32 cellular contexts compared by ENCODE assay signal in genomic region chr13:30442854-30443379, GRCh38. TPM values are rescaled to one million over a fixed set of nuclear protein-coding genes. Genes with fewer than 3 reads are reported as not detected.
DNase-seq lines count a peak whose midpoint lies in the region; ATAC-seq, FAIRE-seq and TF ChIP-seq lines count a peak whose summit lies in the region.
"Had no signal": no experiment of that assay in that cellular context is flagged by ENCODE, and none has a peak within 500 bp of the region (broad histone marks: within the 10 kb centered on the region; RNA-seq: fewer than 3 reads in every experiment).

No MANE protein-coding gene starts in this region.

- no peaks in the 10 kb centered on the region for H3K9me1 ChIP-seq in K562 (ENCODE audit: control insufficient read depth, insufficient read depth, low read length)

- no peaks in the 10 kb centered on the region for H3K9me3 ChIP-seq in K562 (replicated peaks; ENCODE audit: control insufficient read depth, insufficient read depth, low read depth, low read length)
- H3K9me3 ChIP-seq in left lung, result no peaks in the 10 kb centered on the region
- H3K9me3 ChIP-seq: gastrocnemius medialis, thoracic aorta had no signal

- no peaks in the 10 kb centered on the region for H3K27me3 Mint-ChIP-seq in stimulated activated naive B cell treated with anti-CD40 and anti-IgM and Interleukin-4, amounts not matched to agents 10 μg/mL and 1 μg/mL and 100 μg/mL, for 72 hours

- intact Hi-C loops in K562 (cut with micrococcal nuclease) (no loop called here), left lung (cut with DNase I) (no loop called here)

- FAIRE-seq in K562 (lab: Jason Lieb, UNC), result no peak
- FAIRE-seq: G401.6, islet of Langerhans had no signal

- H3K36me3 Mint-ChIP-seq in stimulated activated naive B cell treated with anti-CD40 and anti-IgM and Interleukin-4, amounts not matched to agents 10 μg/mL and 1 μg/mL and 100 μg/mL, for 72 hours, result peaks cover 0 to 5% of the 10 kb centered on the region in 2 donors

- H3K36me3 ChIP-seq in K562 (ENCODE audit: control insufficient read depth, insufficient read depth, low read length) (no peaks in the 10 kb centered on the region), left lung (no peaks in the 10 kb centered on the region)
- H3K36me3 ChIP-seq: gastrocnemius medialis, thoracic aorta had no signal

- 12% methylated on average over 6 of the region's 6 CpGs for WGBS in K562 (ENCODE audit: insufficient coverage, low coverage, missing lambda C conversion rate)

- no peaks in the 10 kb centered on the region for H4K20me1 ChIP-seq in K562 (replicated peaks; ENCODE audit: control insufficient read depth, insufficient read depth, low read length)

- peaks cover 36 to 69% of the 10 kb centered on the region in 2 donors for H3K4me1 Mint-ChIP-seq in stimulated activated naive B cell treated with anti-CD40 and anti-IgM and Interleukin-4, amounts not matched to agents 10 μg/mL and 1 μg/mL and 100 μg/mL, for 72 hours

- in situ Hi-C loops in K562 (cut with MboI), result no loop called here

- H3K27ac ChIP-seq in K562 (ENCODE audit: extremely low read depth, low read depth, low read length) (no peak overlapping the region), left lung (no peak overlapping the region)
- H3K27ac ChIP-seq: coronary artery, gastrocnemius medialis, GM23248, parathyroid adenoma, SK-N-MC, thoracic aorta had no signal

- CTCF ChIA-PET in K562 (lab: Yijun Ruan, JAX; ENCODE audit: low intra/inter-chr PET ratio), result no interaction called here

- ATAC-seq in GM21737 (IDR thresholded peaks at IDR 0.05; ENCODE audit: unreplicated experiment) (peak; percentile 36), K562 (no peak), left lung (no peak), GM19328 (IDR thresholded peaks at IDR 0.05; ENCODE audit: unreplicated experiment) (no peak)
- no peak for ATAC-seq in stimulated activated naive B cell treated with anti-CD40 and anti-IgM and Interleukin-4, amounts not matched to agents 10 μg/mL and 1 μg/mL and 100 μg/mL, for 72 hours (replicated peaks)
- ATAC-seq: esophagus mucosa; gastrocnemius medialis; right cardiac atrium; stimulated activated naive CD8-positive, alpha-beta T cell treated with anti-CD3 and anti-CD28 coated beads, Interleukin-15, Interleukin-2, amounts not matched to agents 100 U/mL and 50 U/mL, for 24 hours had no signal

- H3K9me3 Mint-ChIP-seq in stimulated activated naive B cell treated with anti-CD40 and anti-IgM and Interleukin-4, amounts not matched to agents 10 μg/mL and 1 μg/mL and 100 μg/mL, for 72 hours, result no peaks in the 10 kb centered on the region
- H3K9me3 Mint-ChIP-seq: activated naive CD4-positive, alpha-beta T cell treated with anti-CD3 and anti-CD28 coated beads for 36 hours; CD8-positive, alpha-beta memory T cell had no signal

- TF ChIP-seq CTCF in GM10266 (IDR thresholded peaks at IDR 0.05; ENCODE audit: control insufficient read depth, insufficient read depth, low read depth, missing control alignments) (no peak), K562 (IDR thresholded peaks at IDR 0.05 in 2 of 3, conservative IDR thresholded peaks at IDR 0.05 in 1 of 3; ENCODE audit: insufficient read depth in 2 of 3, low read depth in 1 of 3, low read length in 3 of 3) (no peak), left lung (IDR thresholded peaks at IDR 0.05) (no peak)

- no peak overlapping the region for H3K4me3 ChIP-seq in K562
- H3K4me3 ChIP-seq in left lung, result no peak overlapping the region
- H3K4me3 ChIP-seq: coronary artery, gastrocnemius medialis, GM23248, SK-N-MC, thoracic aorta had no signal

- TF ChIP-seq POLR2A in K562 (conservative IDR thresholded peaks at IDR 0.05), result no peak

- no peak for TF ChIP-seq EP300 in K562 (IDR thresholded peaks at IDR 0.05; ENCODE audit: low read length)

- no peak overlapping the region for H3K9ac ChIP-seq in K562 (ENCODE audit: insufficient read depth in 1 of 2, low read depth in 2 of 2, low read length in 2 of 2)
- H3K9ac ChIP-seq: GM23248, parathyroid adenoma had no signal

- peak overlapping the region; percentile 26 to 63 for H3K4me3 Mint-ChIP-seq in stimulated activated naive B cell treated with anti-CD40 and anti-IgM and Interleukin-4, amounts not matched to agents 10 μg/mL and 1 μg/mL and 100 μg/mL, for 72 hours
- H3K4me3 Mint-ChIP-seq: activated naive CD4-positive, alpha-beta T cell treated with anti-CD3 and anti-CD28 coated beads for 36 hours; nephron progenitor cell had no signal

- POLR2A ChIA-PET in K562 (lab: Yijun Ruan, JAX), result interaction anchor here (0.6 to 2.6 kb wide), 3 partner anchors 12 to 502 kb away, joined by 4 to 11 read pairs (median 4); no protein-coding TSS in a partner anchor

- H3K4me1 ChIP-seq in K562 (replicated peaks in 1 of 2; ENCODE audit: control insufficient read depth in 2 of 2, insufficient read depth in 2 of 2, low read length in 2 of 2) (peaks cover 0 to 6% of the 10 kb centered on the region in 2 experiments; a peak in 2 of 5 replicates), left lung (peaks cover 0 to 15% of the 10 kb centered on the region in 2 donors)
- H3K4me1 ChIP-seq: parathyroid adenoma had no signal

- H2AFZ ChIP-seq in K562 (ENCODE audit: low read depth, low read length), result peak overlapping the region; percentile 59; the same call in 1 of the 2 replicates
- H2AFZ ChIP-seq: GM23248, parathyroid adenoma had no signal

- H3K79me2 ChIP-seq in K562 (ENCODE audit: control insufficient read depth, insufficient read depth, low read length), result no peaks in the 10 kb centered on the region
- H3K79me2 ChIP-seq: parathyroid adenoma had no signal

- H3K27ac Mint-ChIP-seq in stimulated activated naive B cell treated with anti-CD40 and anti-IgM and Interleukin-4, amounts not matched to agents 10 μg/mL and 1 μg/mL and 100 μg/mL, for 72 hours, result peak overlapping the region; percentile 79
- H3K27ac Mint-ChIP-seq: activated naive CD4-positive, alpha-beta T cell treated with anti-CD3 and anti-CD28 coated beads for 36 hours; nephron progenitor cell had no signal

- no TSS peak for BruUV-seq in K562 (replicated peaks; lab: Mats Ljungman, UMichigan)

- peak; percentile 39 for DNase-seq in GM10266 (ENCODE audit: extremely low spot score)
- DNase-seq in K562 (ENCODE audit: extremely low read depth in 1 of 4, low spot score in 3 of 4), result no peak
- no peak for DNase-seq in stimulated activated naive B cell treated with anti-CD40 and anti-IgM and Interleukin-4, amounts not matched to agents 10 μg/mL and 1 μg/mL and 100 μg/mL, for 72 hours
- DNase-seq in left lung, result no peak
- no peak for DNase-seq in MV-4-11 (lab: John Stamatoyannopoulos, UW)
- DNase-seq: activated CD4-positive, alpha-beta T cell treated with anti-CD3 and anti-CD28 coated beads for 48 hours; activated naive CD4-positive, alpha-beta T cell treated with anti-CD3 and anti-CD28 coated beads for 36 hours; amygdala; CD8-positive, alpha-beta memory T cell; DMS153; gastrocnemius medialis; GM23248; IMR-90; MM.1S; NCI-H1694 treated with DMSO at 0.1 percent for 48 hours; NCI-H748 treated with DMSO at 0.1 percent for 48 hours; nephron progenitor cell; right cardiac atrium; stimulated activated CD4-positive, alpha-beta T cell treated with anti-CD3 and anti-CD28 coated beads, Interleukin-12 subunit alpha, Interleukin-12 subunit beta, amount 100 ng/mL, for 4 hours; stimulated activated CD4-positive, alpha-beta T cell treated with anti-CD3 and anti-CD28 coated beads, Interleukin-4, amount 100 ng/mL, for 4 hours; stimulated activated naive CD8-positive, alpha-beta T cell treated with anti-CD3 and anti-CD28 coated beads, Interleukin-15, Interleukin-2, amounts not matched to agents 100 U/mL and 50 U/mL, for 24 hours; T-helper 2 cell had no signal

- H3K27me3 ChIP-seq in K562 (ENCODE audit: control insufficient read depth in 2 of 2, insufficient read depth in 2 of 2, low read length in 2 of 2) (no peaks in the 10 kb centered on the region; a peak in 1 of 5 replicates), left lung (no peaks in the 10 kb centered on the region)
- H3K27me3 ChIP-seq: gastrocnemius medialis had no signal

- H3K4me2 ChIP-seq in K562 (ENCODE audit: insufficient read depth, low read length), result no peak overlapping the region

- no peak for TF ChIP-seq RAD21 in K562 (CRISPR knock-in tag; conservative IDR thresholded peaks at IDR 0.05 in 1 of 2, IDR thresholded peaks at IDR 0.05 in 1 of 2)

RNA-seq across cellular contexts. Expression of gene UBE2L5, which starts 20.6 kb away (rescaled TPM):
- not detected in 2 replicates for total RNA-seq in K562 (2011; cell fraction: chromatin; rRNA removed; ENCODE audit: low replicate concordance)
- not detected in 2 replicates for total RNA-seq in K562 (2011; cell fraction: nucleolus; rRNA removed)
- not detected in 2 replicates for total RNA-seq in K562 (2011; cell fraction: nucleoplasm; rRNA removed)
- not detected in 2 replicates for total RNA-seq in K562 (2014; rRNA removed)
- not detected in 2 replicates for total RNA-seq in K562 (2014; rRNA removed; fragmentation: Illumina TruSeq; extraction: Trizol)
- total RNA-seq in K562 (2015; rRNA removed; fragmentation: Illumina TruSeq; extraction: Trizol), result not detected in 2 replicates
- total RNA-seq in K562 (2021), result not detected in 2 replicates
- 1.4 and 1.5 TPM in 2 replicates for polyA plus RNA-seq in K562 (2011; rRNA removed)
- 0.33 TPM in 1 of 2 replicates, not detected in the other for polyA plus RNA-seq in K562 (2011; cell fraction: cytosol; rRNA removed)
- 0.35 TPM in 1 of 2 replicates, not detected in the other for polyA plus RNA-seq in K562 (2011; cell fraction: nucleus; rRNA removed)
- 0.62 and 7.2 TPM in 2 replicates for polyA plus RNA-seq in K562 (2012)
- polyA plus RNA-seq in K562 (2014; fragmentation: Illumina TruSeq; extraction: Trizol), result 0.86 TPM in 1 of 2 replicates, not detected in the other
- under 1 TPM in 1 of 2 experiments, not detected in 1; 0.22 TPM for polyA plus RNA-seq in K562 (2014; fragmentation: Nextera tagmentation; extraction: Ambion mirVana)
- polyA plus RNA-seq in K562 (2014; rRNA removed), result not detected in 2 replicates
- polyA minus RNA-seq in K562 (2011; rRNA and poly(A)+ RNA removed), result 0.45 and 1.9 TPM in 2 replicates
- not detected in 2 replicates for polyA minus RNA-seq in K562 (2011; cell fraction: cytosol; rRNA and poly(A)+ RNA removed)
- not detected in 2 replicates for polyA minus RNA-seq in K562 (2011; cell fraction: nucleus; rRNA and poly(A)+ RNA removed)
- total RNA-seq in left lung, result not detected
- total RNA-seq: activated naive CD4-positive, alpha-beta T cell treated with anti-CD3 and anti-CD28 coated beads for 36 hours; CD8-positive, alpha-beta memory T cell; esophagus mucosa; gastrocnemius medialis; GM23248; mononuclear cell; right cardiac atrium had no signal
- polyA plus RNA-seq: CD8-positive, alpha-beta memory T cell; GM23248; IMR-90; right cardiac atrium had no signal

RNA-seq across cellular contexts. Expression of gene HMGB1, which starts 22.8 kb away (rescaled TPM):
- total RNA-seq in K562 (2011; cell fraction: chromatin; rRNA removed; ENCODE audit: low replicate concordance), result 55.4 and 188 TPM in 2 replicates
- 38.2 and 49.9 TPM in 2 replicates for total RNA-seq in K562 (2011; cell fraction: nucleolus; rRNA removed)
- 79.4 and 79.5 TPM in 2 replicates for total RNA-seq in K562 (2011; cell fraction: nucleoplasm; rRNA removed)
- total RNA-seq in K562 (2014; rRNA removed), result 566 and 689 TPM in 2 replicates
- 933 and 1,114 TPM in 2 replicates for total RNA-seq in K562 (2014; rRNA removed; fragmentation: Illumina TruSeq; extraction: Trizol)
- total RNA-seq in K562 (2015; rRNA removed; fragmentation: Illumina TruSeq; extraction: Trizol), result 974 and 1,083 TPM in 2 replicates
- 441 and 442 TPM in 2 replicates for total RNA-seq in K562 (2021)
- polyA plus RNA-seq in K562 (2011; rRNA removed), result 325 and 454 TPM in 2 replicates
- polyA plus RNA-seq in K562 (2011; cell fraction: cytosol; rRNA removed), result 50.0 and 125 TPM in 2 replicates
- polyA plus RNA-seq in K562 (2011; cell fraction: nucleus; rRNA removed), result 87.7 and 155 TPM in 2 replicates
- 367 and 762 TPM in 2 replicates for polyA plus RNA-seq in K562 (2012)
- 1,153 and 1,284 TPM in 2 replicates for polyA plus RNA-seq in K562 (2014; fragmentation: Illumina TruSeq; extraction: Trizol)
- polyA plus RNA-seq in K562 (2014; fragmentation: Nextera tagmentation; extraction: Ambion mirVana), result 1,000 to 10,000 TPM; 1,767 to 1,896 TPM
- 835 and 850 TPM in 2 replicates for polyA plus RNA-seq in K562 (2014; rRNA removed)
- 163 and 197 TPM in 2 replicates for polyA minus RNA-seq in K562 (2011; rRNA and poly(A)+ RNA removed)
- 132 and 144 TPM in 2 replicates for polyA minus RNA-seq in K562 (2011; cell fraction: cytosol; rRNA and poly(A)+ RNA removed)
- 54.7 and 120 TPM in 2 replicates for polyA minus RNA-seq in K562 (2011; cell fraction: nucleus; rRNA and poly(A)+ RNA removed)
- total RNA-seq in left lung, result 100 to 1,000 TPM; 249 to 256 TPM
